8 cellular contexts compared by ENCODE assay signal in the genomic region with DNA sequence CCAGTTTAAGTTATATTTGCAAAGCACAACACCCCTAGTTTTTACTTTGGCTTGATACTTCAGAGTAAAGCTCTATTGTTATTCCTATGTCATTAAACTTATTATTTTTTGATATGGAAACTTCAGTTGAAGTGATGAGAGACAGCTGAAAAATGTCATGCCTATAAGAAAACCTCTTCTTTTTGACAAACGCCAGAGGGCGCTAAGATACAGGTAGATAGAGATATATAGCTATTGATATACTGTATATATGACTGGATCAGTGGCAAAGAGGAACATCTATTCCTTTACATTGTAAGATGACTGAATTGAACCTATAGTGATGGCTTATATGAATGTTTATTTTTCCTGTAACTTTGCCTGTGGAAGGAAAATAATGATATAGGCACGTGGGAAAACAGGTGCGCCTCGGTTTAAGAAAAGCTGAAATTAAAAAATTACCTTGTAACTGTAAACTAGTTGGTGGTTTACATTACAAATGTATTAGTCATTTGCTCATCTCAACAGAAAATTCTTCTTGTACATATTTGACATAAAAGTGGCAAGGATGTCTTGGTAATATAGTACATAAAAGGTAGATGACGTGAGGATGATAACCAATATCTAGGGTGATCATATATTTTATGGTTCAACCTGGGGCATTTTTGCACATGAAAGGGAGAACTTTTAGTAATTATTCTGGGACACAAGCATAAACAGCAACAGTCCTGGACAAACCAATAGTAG.
DNase-seq lines count a peak whose midpoint lies in the region; ATAC-seq and TF ChIP-seq lines count a peak whose summit lies in the region.

No MANE protein-coding gene starts in this region.

- no peaks in the 10 kb centered on the region for H3K27me3 ChIP-seq in ovary

- no peaks in the 10 kb centered on the region for H3K9me3 ChIP-seq in ovary

- 59 to 60% (median 59%) methylated on average over 6 of the region's 6 CpGs for WGBS in ovary, 3 donors

- TF ChIP-seq EP300 in ovary (IDR thresholded peaks at IDR 0.05): no peak

- H3K4me1 ChIP-seq in ovary (ENCODE audit: insufficient read depth): no peaks in the 10 kb centered on the region

- H3K4me3 Mint-ChIP-seq in Calu3 (ENCODE audit: low read depth, unreplicated experiment): no peak overlapping the region
- no peak overlapping the region for H3K4me3 Mint-ChIP-seq in activated CD8-positive, alpha-beta T cell treated with anti-CD3 and anti-CD28 coated beads for 36 hours

- POLR2A ChIA-PET in activated CD8-positive, alpha-beta T cell treated with anti-CD3 and anti-CD28 coated beads for 36 hours (lab: Charles Lee): interaction anchor here (0.6 to 1.1 kb wide), 3 partner anchors 13 to 135 kb away, joined by 3 to 4 read pairs (median 3); no protein-coding TSS in a partner anchor

- H3K27me3 Mint-ChIP-seq in Calu3 (ENCODE audit: unreplicated experiment): no peaks in the 10 kb centered on the region
- peaks cover 14% of the 10 kb centered on the region for H3K27me3 Mint-ChIP-seq in activated CD8-positive, alpha-beta T cell treated with anti-CD3 and anti-CD28 coated beads for 36 hours

- ATAC-seq in GM19043 (IDR thresholded peaks at IDR 0.05; ENCODE audit: low read depth, unreplicated experiment): peak; percentile 83
- ATAC-seq in HG03460 (IDR thresholded peaks at IDR 0.05; ENCODE audit: unreplicated experiment): peak; percentile 80
- peak; percentile 83 for ATAC-seq in activated CD8-positive, alpha-beta T cell treated with anti-CD3 and anti-CD28 coated beads for 36 hours

- intact Hi-C loops in Calu3 (cut with micrococcal nuclease; ENCODE audit: unreplicated experiment): loop anchor here (1.0 to 5.0 kb wide), 5 partner anchors 72 to 1756 kb away; a partner anchor contains a TSS
- intact Hi-C loops in activated CD8-positive, alpha-beta T cell treated with anti-CD3 and anti-CD28 coated beads for 36 hours (cut with micrococcal nuclease): loop anchor here (1.0 kb wide), 1 partner anchor 132 kb away; no protein-coding TSS in a partner anchor
- intact Hi-C loops in ovary (cut with DNase I): loop anchor here in 1 of 4 donors (10.0 kb wide), 1 partner anchor 135 kb away; no protein-coding TSS in a partner anchor

- no peak overlapping the region for H3K27ac Mint-ChIP-seq in Calu3 (ENCODE audit: unreplicated experiment)
- no peak overlapping the region for H3K27ac Mint-ChIP-seq in activated CD8-positive, alpha-beta T cell treated with anti-CD3 and anti-CD28 coated beads for 36 hours

- no peak overlapping the region for H3K27ac ChIP-seq in ovary

- no TSS peak for BruUV-seq in Calu3 (replicated peaks; lab: Mats Ljungman, UMichigan)

- TF ChIP-seq POLR2A in ovary (IDR thresholded peaks at IDR 0.05): no peak

- H3K4me3 ChIP-seq in fibroblast of villous mesenchyme (ENCODE audit: low read depth, low read length) (no peak overlapping the region), ovary (no peak overlapping the region)

- peak; percentile 56 for DNase-seq in Calu3
- peak; percentile 32 for DNase-seq in NCI-H510A treated with DMSO at 0.1 percent for 48 hours (lab: John Stamatoyannopoulos, UW)
- DNase-seq in activated CD8-positive, alpha-beta T cell treated with anti-CD3 and anti-CD28 coated beads for 36 hours: peak; percentile 56
- DNase-seq in fibroblast of villous mesenchyme (ENCODE audit: low read depth): peak; percentile 91
- peak in 3 of 5 donors; percentile 32 to 64 (median 42) for DNase-seq in ovary
- no peak for DNase-seq in mesenteric fat pad (ENCODE audit: low spot score)

- CTCF ChIA-PET in Calu3 (lab: Charles Lee): interaction anchor here (0.6 to 2.1 kb wide), 11 partner anchors 13 to 191 kb away, joined by 3 to 28 read pairs (median 5); a partner anchor contains a TSS
- CTCF ChIA-PET in activated CD8-positive, alpha-beta T cell treated with anti-CD3 and anti-CD28 coated beads for 36 hours (lab: Charles Lee): interaction anchor here (0.6 to 6.6 kb wide), 45 partner anchors 9 to 1728 kb away, joined by 3 to 146 read pairs (median 6); a partner anchor contains a TSS

- TF ChIP-seq CTCF in Calu3 (IDR thresholded peaks at IDR 0.05; ENCODE audit: unreplicated experiment) (peak; percentile 30), fibroblast of villous mesenchyme (IDR thresholded peaks at IDR 0.05; ENCODE audit: insufficient read depth, low read depth, low read length) (peak; percentile 63), ovary (IDR thresholded peaks at IDR 0.05) (peak; percentile 61 to 87 (median 79))
- peak; percentile 91 for TF ChIP-seq CTCF in activated CD8-positive, alpha-beta T cell treated with anti-CD3 and anti-CD28 coated beads for 36 hours (IDR thresholded peaks at IDR 0.05)

- no peaks in the 10 kb centered on the region for H3K36me3 ChIP-seq in ovary

- H3K36me3 Mint-ChIP-seq in Calu3 (ENCODE audit: insufficient read depth, unreplicated experiment): peaks cover 12% of the 10 kb centered on the region
- no peaks in the 10 kb centered on the region for H3K36me3 Mint-ChIP-seq in activated CD8-positive, alpha-beta T cell treated with anti-CD3 and anti-CD28 coated beads for 36 hours (ENCODE audit: low read depth)

- no peaks in the 10 kb centered on the region for H3K9me3 Mint-ChIP-seq in Calu3 (ENCODE audit: low read depth, unreplicated experiment)
- H3K9me3 Mint-ChIP-seq in activated CD8-positive, alpha-beta T cell treated with anti-CD3 and anti-CD28 coated beads for 36 hours: no peaks in the 10 kb centered on the region

- peaks cover 9% of the 10 kb centered on the region for H3K4me1 Mint-ChIP-seq in Calu3 (ENCODE audit: low read depth, unreplicated experiment)
- H3K4me1 Mint-ChIP-seq in activated CD8-positive, alpha-beta T cell treated with anti-CD3 and anti-CD28 coated beads for 36 hours (ENCODE audit: low read depth): no peaks in the 10 kb centered on the region

Comparison
In these comparisons a context has a peak if more than half of its experiments do, and no peak if none do; other contexts are left out.
1. CTCF ChIP-seq: peak in every context shown above with its lines; median percentile 91 in activated CD8-positive, alpha-beta T cell treated with anti-CD3 and anti-CD28 coated beads for 36 hours; 79 in ovary; 63 in fibroblast of villous mesenchyme; 30 in Calu3.